ENCODE assay signal across 8 cellular contexts in genomic region chr11:128492903-128493569, GRCh38.
DNase-seq lines count a peak whose midpoint lies in the region; ATAC-seq, FAIRE-seq and TF ChIP-seq lines count a peak whose summit lies in the region.

No MANE protein-coding gene starts in this region.

- TF ChIP-seq POLR2A in GM12892 (IDR thresholded peaks at IDR 0.05; ENCODE audit: low read depth, low read length), result no peak

- H3K36me3 ChIP-seq in left ventricle myocardium inferior (peaks cover 24% of the 10 kb centered on the region), upper lobe of right lung (peaks cover 22% of the 10 kb centered on the region)

- H3K4me1 Mint-ChIP-seq in activated T-helper 2 cell treated with anti-CD3 and anti-CD28 coated beads, Interferon-gamma antibody, Interleukin-2, Interleukin-4, amounts not matched to agents 10 μg/mL and 5 μg/mL and 100 μg/mL, durations not matched to agents 14 hours and 24 hours and 36 hours (ENCODE audit: low read depth), result peaks cover 94% of the 10 kb centered on the region
- H3K4me1 Mint-ChIP-seq in memory B cell, result peaks cover 69% of the 10 kb centered on the region

- H3K27ac ChIP-seq in left ventricle myocardium inferior (replicated peaks) (peak overlapping the region; percentile 97), upper lobe of right lung (peak overlapping the region; percentile 28)

- ATAC-seq in Right ventricle myocardium inferior (no peak), memory B cell (ENCODE audit: low read depth) (no peak), upper lobe of right lung (no peak), HG03045 (IDR thresholded peaks at IDR 0.05; ENCODE audit: unreplicated experiment) (no peak)

- peaks cover 95% of the 10 kb centered on the region for H3K36me3 Mint-ChIP-seq in activated T-helper 2 cell treated with anti-CD3 and anti-CD28 coated beads, Interferon-gamma antibody, Interleukin-2, Interleukin-4, amounts not matched to agents 10 μg/mL and 5 μg/mL and 100 μg/mL, durations not matched to agents 14 hours and 24 hours and 36 hours (ENCODE audit: low read depth)
- peaks cover 45% of the 10 kb centered on the region for H3K36me3 Mint-ChIP-seq in memory B cell

- no peak for DNase-seq in left ventricle myocardium inferior
- no peak for DNase-seq in Right ventricle myocardium inferior (ENCODE audit: missing footprints)
- DNase-seq in activated T-helper 2 cell treated with anti-CD3 and anti-CD28 coated beads, Interferon-gamma antibody, Interleukin-2, Interleukin-4, amounts not matched to agents 10 μg/mL and 5 μg/mL and 100 μg/mL, durations not matched to agents 14 hours and 24 hours and 36 hours (ENCODE audit: low spot score), result no peak
- no peak for DNase-seq in memory B cell (ENCODE audit: low spot score in 2 of 2)
- no peak for DNase-seq in upper lobe of right lung
- no peak for DNase-seq in GM12892 (ENCODE audit: insufficient read length)
- no peak for DNase-seq in cerebellar nuclear complex (lab: John Stamatoyannopoulos, UW)

- TF ChIP-seq CTCF in left ventricle myocardium inferior (IDR thresholded peaks at IDR 0.05; ENCODE audit: borderline replicate concordance) (no peak), upper lobe of right lung (IDR thresholded peaks at IDR 0.05) (no peak)

- H3K27me3 Mint-ChIP-seq in activated T-helper 2 cell treated with anti-CD3 and anti-CD28 coated beads, Interferon-gamma antibody, Interleukin-2, Interleukin-4, amounts not matched to agents 10 μg/mL and 5 μg/mL and 100 μg/mL, durations not matched to agents 14 hours and 24 hours and 36 hours (ENCODE audit: low read depth), result no peaks in the 10 kb centered on the region
- H3K27me3 Mint-ChIP-seq in memory B cell, result no peaks in the 10 kb centered on the region

- H3K4me3 ChIP-seq in left ventricle myocardium inferior (no peak overlapping the region), upper lobe of right lung (no peak overlapping the region)

- no peaks in the 10 kb centered on the region for H3K9me3 Mint-ChIP-seq in activated T-helper 2 cell treated with anti-CD3 and anti-CD28 coated beads, Interferon-gamma antibody, Interleukin-2, Interleukin-4, amounts not matched to agents 10 μg/mL and 5 μg/mL and 100 μg/mL, durations not matched to agents 14 hours and 24 hours and 36 hours
- no peaks in the 10 kb centered on the region for H3K9me3 Mint-ChIP-seq in memory B cell

- intact Hi-C loops in left ventricle myocardium inferior (cut with micrococcal nuclease), result no loop called here
- intact Hi-C loops in Right ventricle myocardium inferior (cut with DNase I), result no loop called here
- intact Hi-C loops in activated T-helper 2 cell treated with anti-CD3 and anti-CD28 coated beads, Interferon-gamma antibody, Interleukin-2, Interleukin-4, amounts not matched to agents 10 μg/mL and 5 μg/mL and 100 μg/mL, durations not matched to agents 14 hours and 24 hours and 36 hours (cut with micrococcal nuclease), result loop anchor here (5.0 kb wide), 1 partner anchor 321 kb away; no protein-coding TSS in a partner anchor
- intact Hi-C loops in upper lobe of right lung (cut with DNase I), result no loop called here

- H3K27me3 ChIP-seq in left ventricle myocardium inferior (ENCODE audit: low read depth) (no peaks in the 10 kb centered on the region), upper lobe of right lung (no peaks in the 10 kb centered on the region)

- H3K4me3 Mint-ChIP-seq in activated T-helper 2 cell treated with anti-CD3 and anti-CD28 coated beads, Interferon-gamma antibody, Interleukin-2, Interleukin-4, amounts not matched to agents 10 μg/mL and 5 μg/mL and 100 μg/mL, durations not matched to agents 14 hours and 24 hours and 36 hours (ENCODE audit: low read depth), result peak overlapping the region; percentile 68
- peak overlapping the region; percentile 14 for H3K4me3 Mint-ChIP-seq in memory B cell

- H3K4me1 ChIP-seq in left ventricle myocardium inferior, result peaks cover 100% of the 10 kb centered on the region
- H3K4me1 ChIP-seq in upper lobe of right lung, result peaks cover 59% of the 10 kb centered on the region

- H3K27ac Mint-ChIP-seq in activated T-helper 2 cell treated with anti-CD3 and anti-CD28 coated beads, Interferon-gamma antibody, Interleukin-2, Interleukin-4, amounts not matched to agents 10 μg/mL and 5 μg/mL and 100 μg/mL, durations not matched to agents 14 hours and 24 hours and 36 hours, result peak overlapping the region; percentile 92
- peak overlapping the region; percentile 83 for H3K27ac Mint-ChIP-seq in memory B cell

- no peaks in the 10 kb centered on the region for H3K9me3 ChIP-seq in left ventricle myocardium inferior (replicated peaks)
- H3K9me3 ChIP-seq in upper lobe of right lung, result no peaks in the 10 kb centered on the region

- FAIRE-seq in GM12892 (lab: Jason Lieb, UNC), result no peak
